Comparison of ENCODE assay signal across 1 cellular context in genomic region chr5:62256161-62257017, GRCh38.
TF ChIP-seq lines count a peak whose summit lies in the region.

No MANE protein-coding gene starts in this region.

TF ChIP-seq in K562, 482 proteins besides CTCF, POLR2A, EP300 and RAD21 (continued from another document and continues in another):
- TF ChIP-seq MBD2 (IDR thresholded peaks at IDR 0.05; ENCODE audit: borderline replicate concordance, low read depth) (no peak), DACH1 (IDR thresholded peaks at IDR 0.05; ENCODE audit: partially characterized antibody) (peak; percentile 67), MTF1 (CRISPR knock-in tag; IDR thresholded peaks at IDR 0.05; ENCODE audit: borderline replicate concordance) (no peak), PRPF4 (IDR thresholded peaks at IDR 0.05; ENCODE audit: insufficient read depth, low read depth, low read length, poor library complexity, severe bottlenecking) (no peak), HMBOX1 (IDR thresholded peaks at IDR 0.05) (no peak), RREB1 (CRISPR knock-in tag; IDR thresholded peaks at IDR 0.05) (peak; percentile 53; the same call in 1 of the 2 replicates), RUNX1 (IDR thresholded peaks at IDR 0.05; ENCODE audit: low read depth) (no peak), GTF2E2 (tag; IDR thresholded peaks at IDR 0.05) (no peak), BCOR (IDR thresholded peaks at IDR 0.05) (no peak), THRB (CRISPR knock-in tag; conservative IDR thresholded peaks at IDR 0.05) (no peak), SMARCC2 (IDR thresholded peaks at IDR 0.05; ENCODE audit: low read depth) (peak; percentile 45; the same call in 1 of the 2 replicates), USF1 (CRISPR knock-in tag; IDR thresholded peaks at IDR 0.05) (peak; percentile 51; the same call in 1 of the 2 replicates), ZFX (CRISPR knock-in tag; IDR thresholded peaks at IDR 0.05) (no peak), TRIM25 (IDR thresholded peaks at IDR 0.05; ENCODE audit: borderline replicate concordance) (no peak), RERE (CRISPR knock-in tag; IDR thresholded peaks at IDR 0.05; ENCODE audit: borderline replicate concordance) (no peak), ZSCAN32 (CRISPR knock-in tag; IDR thresholded peaks at IDR 0.05) (peak; percentile 68; the same call in 1 of the 2 replicates), OTX1 (CRISPR knock-in tag; IDR thresholded peaks at IDR 0.05) (no peak), BACH1 (tag; IDR thresholded peaks at IDR 0.05) (no peak), ZNF146 (CRISPR knock-in tag; IDR thresholded peaks at IDR 0.05; ENCODE audit: unreplicated experiment) (no peak), ZNF592 (IDR thresholded peaks at IDR 0.05) (peak; percentile 61; the same call in 1 of the 2 replicates), ZNF551 (CRISPR knock-in tag; IDR thresholded peaks at IDR 0.05) (no peak), FOSL1 (tag; conservative IDR thresholded peaks at IDR 0.05) (no peak), GABPA (tag; conservative IDR thresholded peaks at IDR 0.05; ENCODE audit: low read depth) (peak; percentile 47; the same call in 1 of the 2 replicates), ZKSCAN8 (CRISPR knock-in tag; IDR thresholded peaks at IDR 0.05) (no peak), TAF7 (tag; IDR thresholded peaks at IDR 0.05) (no peak), TEAD4 (IDR thresholded peaks at IDR 0.05; ENCODE audit: low read length) (peak; percentile 40; the same call in 1 of the 2 replicates), TEAD4 (CRISPR knock-in tag; IDR thresholded peaks at IDR 0.05; ENCODE audit: borderline replicate concordance) (no peak), ETV1 (tag; conservative IDR thresholded peaks at IDR 0.05; ENCODE audit: low read depth) (0 out of 2 replicates have a peak, but pooled peaks have one; percentile 38), PTBP1 (IDR thresholded peaks at IDR 0.05; ENCODE audit: low read depth, low read length) (no peak), ZC3H11A (IDR thresholded peaks at IDR 0.05; ENCODE audit: low read depth, low read length) (no peak), SMARCA4 (IDR thresholded peaks at IDR 0.05) (peak; percentile 57; the same call in 1 of the 2 replicates), ZFP1 (CRISPR knock-in tag; IDR thresholded peaks at IDR 0.05) (no peak), SRSF3 (IDR thresholded peaks at IDR 0.05; ENCODE audit: insufficient read depth, low read length) (no peak), STAG1 (CRISPR knock-in tag; IDR thresholded peaks at IDR 0.05; ENCODE audit: borderline replicate concordance) (no peak), STAT6 (CRISPR knock-in tag; IDR thresholded peaks at IDR 0.05) (no peak), HDGF (IDR thresholded peaks at IDR 0.05) (0 out of 2 replicates have a peak, but pooled peaks have one; percentile 45), ARID1B (IDR thresholded peaks at IDR 0.05) (peak; percentile 59; the same call in 1 of the 2 replicates)
